In genomic region chr1:37704966-37705365, GRCh38 we compare ENCODE assay signal across 19 cellular contexts. TPM values are rescaled to one million over a fixed set of nuclear protein-coding genes. Genes with fewer than 3 reads are reported as not detected.
DNase-seq lines count a peak whose midpoint lies in the region; ATAC-seq and TF ChIP-seq lines count a peak whose summit lies in the region.
"Had no signal": no experiment of that assay in that cellular context is flagged by ENCODE, and none has a peak within 500 bp of the region (broad histone marks: within the 10 kb centered on the region; RNA-seq: fewer than 3 reads in every experiment).

No MANE protein-coding gene starts in this region.

- H3K9me3 ChIP-seq in IMR-90 (ENCODE audit: control insufficient read depth, insufficient read depth, low read length): no peaks in the 10 kb centered on the region
- H3K9me3 ChIP-seq: BE2C had no signal

- in situ Hi-C loops in IMR-90 (cut with MboI; ENCODE audit: low sequenced_read_pairs): no loop called here

- no peak overlapping the region for H4K91ac ChIP-seq in IMR-90 (ENCODE audit: insufficient read depth, low read depth, low read length)

- peak overlapping the region; percentile 87; the same call in 1 of the 2 replicates for H3K4me2 ChIP-seq in IMR-90 (ENCODE audit: low read depth, low read length)

- no peak overlapping the region for H2BK20ac ChIP-seq in IMR-90 (ENCODE audit: low read depth, low read length)

- H3K56ac ChIP-seq in IMR-90 (ENCODE audit: extremely low read depth, insufficient read depth, low read length): no peak overlapping the region

- H3K4ac ChIP-seq in IMR-90 (ENCODE audit: low read depth, low read length): no peak overlapping the region

- no peak overlapping the region for H2AK9ac ChIP-seq in IMR-90 (replicated peaks; ENCODE audit: low read depth, low read length, poor library complexity)

- no TSS peak for BruUV-seq in IMR-90 (replicated peaks; lab: Mats Ljungman, UMichigan)

- CTCF ChIA-PET in AG04449 (lab: Yijun Ruan, JAX) (interaction anchor here (0.9 to 1.7 kb wide), 4 partner anchors 10 to 40 kb away, joined by 3 to 10 read pairs (median 4); no protein-coding TSS in a partner anchor), BJ (lab: Yijun Ruan, JAX) (interaction anchor here (1.2 kb wide), 1 partner anchor 11 kb away, joined by 3 read pairs; no protein-coding TSS in a partner anchor), IMR-90 (lab: Yijun Ruan, JAX) (interaction anchor here (0.7 kb wide), 2 partner anchors 16 to 858 kb away, joined by 3 to 4 read pairs; no protein-coding TSS in a partner anchor)

- no peaks in the 10 kb centered on the region for H4K20me1 ChIP-seq in IMR-90 (ENCODE audit: insufficient read depth, low read length)

- no peak overlapping the region for H3K14ac ChIP-seq in IMR-90 (replicated peaks; ENCODE audit: low read depth, low read length)

- WGBS in IMR-90 (ENCODE audit: extremely low coverage in 2 of 2, insufficient read length in 1 of 2), 2 experiments: no CpG with 5 or more reads among the region's 3 CpGs

- no peak overlapping the region for H4K5ac ChIP-seq in IMR-90 (ENCODE audit: low read depth, low read length)

- TF ChIP-seq CTCF in AG04449 (IDR thresholded peaks at IDR 0.05; ENCODE audit: insufficient read depth, low read length, missing control alignments) (no peak), BJ (IDR thresholded peaks at IDR 0.05; ENCODE audit: insufficient read depth, low read depth, low read length) (no peak), IMR-90 (conservative IDR thresholded peaks at IDR 0.05; ENCODE audit: low read depth, low read length) (no peak), fibroblast of mammary gland (conservative IDR thresholded peaks at IDR 0.05; ENCODE audit: control insufficient read depth, insufficient read depth, low read depth, low read length) (no peak)

- peaks cover 5 to 9% of the 10 kb centered on the region in 2 experiments; a peak in 2 of 4 replicates for H3K79me1 ChIP-seq in IMR-90 (ENCODE audit: low read depth in 1 of 2, low read length in 2 of 2)

- no peak overlapping the region for H3K4me3 ChIP-seq in AG04449 (ENCODE audit: low read depth, low read length)
- no peak overlapping the region for H3K4me3 ChIP-seq in BJ (ENCODE audit: low read depth, low read length)
- H3K4me3 ChIP-seq in IMR-90 (ENCODE audit: insufficient read depth, low read depth, low read length): no peak overlapping the region
- H3K4me3 ChIP-seq in fibroblast of mammary gland (ENCODE audit: control insufficient read depth, low read depth, low read length): no peak overlapping the region

- no peak overlapping the region for H3K27ac ChIP-seq in IMR-90 (ENCODE audit: insufficient read depth, low read length)
- H3K27ac ChIP-seq: HL-60 had no signal

- H3K27me3 ChIP-seq in BJ (ENCODE audit: control insufficient read depth, insufficient read depth, low read length) (no peaks in the 10 kb centered on the region), IMR-90 (ENCODE audit: control insufficient read depth, insufficient read depth, low read length) (no peaks in the 10 kb centered on the region)
- H3K27me3 ChIP-seq: BE2C had no signal

- H2BK120ac ChIP-seq in IMR-90 (ENCODE audit: low read depth, low read length): no peak overlapping the region

- H3K36me3 ChIP-seq in BJ (ENCODE audit: control insufficient read depth, insufficient read depth, low read length) (peaks cover 8% of the 10 kb centered on the region), IMR-90 (ENCODE audit: control insufficient read depth, insufficient read depth, low read length) (peaks cover 30% of the 10 kb centered on the region)

- no peak overlapping the region for H2AK5ac ChIP-seq in IMR-90 (ENCODE audit: low read depth, low read length)

- no peak overlapping the region for H4K8ac ChIP-seq in IMR-90 (ENCODE audit: low read depth in 2 of 2, low read length in 2 of 2)

- DNase-seq in AG04449 (ENCODE audit: low read depth, low spot score) (peak; percentile 29), BJ (ENCODE audit: low read depth) (peak; percentile 36), IMR-90 (peak; percentile 44), fibroblast of mammary gland (ENCODE audit: low read depth) (peak; percentile 39), Ammon's horn (ENCODE audit: low spot score) (no peak)
- DNase-seq: BE2C; CD4-positive, alpha-beta memory T cell; DMS79 treated with DMSO at 0.1 percent for 48 hours; H9; NCI-H1105 treated with DMSO at 0.1 percent for 48 hours; NCI-H187; NCI-H526 treated with DMSO at 0.1 percent for 48 hours; SHP77 had no signal

- dilution Hi-C loops in IMR-90 (cut with HindIII; ENCODE audit: low sequenced_read_pairs, unreplicated experiment): no loop called here

- H3K23ac ChIP-seq in IMR-90 (ENCODE audit: low read depth, low read length): no peak overlapping the region

- H3K18ac ChIP-seq in IMR-90 (ENCODE audit: low read depth, low read length): no peak overlapping the region

- H2BK15ac ChIP-seq in IMR-90 (ENCODE audit: low read depth, low read length): no peak overlapping the region

- peaks cover 3% of the 10 kb centered on the region; the same call in 1 of the 2 replicates for H3K9me1 ChIP-seq in IMR-90 (ENCODE audit: insufficient read depth, low read length)

- H3K9ac ChIP-seq in IMR-90 (ENCODE audit: low read depth, low read length): no peak overlapping the region

- no peak for TF ChIP-seq POLR2A in IMR-90 (IDR thresholded peaks at IDR 0.05; ENCODE audit: low read depth, low read length)

- TF ChIP-seq RAD21 in IMR-90 (IDR thresholded peaks at IDR 0.05; ENCODE audit: low read length): no peak

- no peak overlapping the region for H2AFZ ChIP-seq in IMR-90 (replicated peaks; ENCODE audit: low read length, poor library complexity)

- no peak overlapping the region for H2BK5ac ChIP-seq in IMR-90 (ENCODE audit: low read depth, low read length, poor library complexity, severe bottlenecking)

- POLR2A ChIA-PET in AG04449 (lab: Yijun Ruan, JAX) (no interaction called here), BJ (lab: Charles Lee) (interaction anchor here (0.6 kb wide), 1 partner anchor 872 kb away, joined by 3 read pairs; no protein-coding TSS in a partner anchor), IMR-90 (lab: Charles Lee; ENCODE audit: unreplicated experiment) (no interaction called here)

- H3K4me1 ChIP-seq in IMR-90 (ENCODE audit: control insufficient read depth, insufficient read depth, low read length): peaks cover 4% of the 10 kb centered on the region; the same call in 1 of the 2 replicates
- H3K4me1 ChIP-seq: BE2C had no signal

- intact Hi-C loops in IMR-90 (cut with micrococcal nuclease): no loop called here

- ATAC-seq in IMR-90 (ENCODE audit: low read depth): peak; percentile 54
- no peak for ATAC-seq in HG02759 (IDR thresholded peaks at IDR 0.05; ENCODE audit: unreplicated experiment)
- no peak for ATAC-seq in GM21423 (IDR thresholded peaks at IDR 0.05; ENCODE audit: unreplicated experiment)
- no peak for ATAC-seq in GM19324 (IDR thresholded peaks at IDR 0.05; ENCODE audit: low FRiP score, unreplicated experiment)

TF ChIP-seq in IMR-90, 13 proteins besides CTCF, POLR2A, EP300 and RAD21:
- TF ChIP-seq BHLHE40 (IDR thresholded peaks at IDR 0.05; ENCODE audit: low read depth, low read length) (no peak), CHD1 (IDR thresholded peaks at IDR 0.05; ENCODE audit: low read depth, low read length) (no peak), RCOR1 (IDR thresholded peaks at IDR 0.05; ENCODE audit: insufficient replicate concordance, low read length) (no peak)
TF ChIP-seq in IMR-90: peak in this region for 0.

RNA-seq across cellular contexts. Expression of gene CDCA8, which starts 12.7 kb away (rescaled TPM):
- polyA plus RNA-seq in BJ (2011; rRNA removed) (14.9 and 28.2 TPM in 2 replicates), IMR-90 (2012; rRNA removed) (25.2 and 25.7 TPM in 2 replicates)
- polyA minus RNA-seq in BJ (2011; rRNA and poly(A)+ RNA removed): 18.5 and 20.5 TPM in 2 replicates
- total RNA-seq in IMR-90 (2012; rRNA removed): 5.9 and 6.1 TPM in 2 replicates
- polyA plus RNA-seq in IMR-90 (2012; cell fraction: cytosol; rRNA removed): 10.8 and 14.8 TPM in 2 replicates
- 13.9 and 16.8 TPM in 2 replicates for polyA plus RNA-seq in IMR-90 (2012; cell fraction: nucleus; rRNA removed; ENCODE audit: low replicate concordance)

RNA-seq across cellular contexts. Expression of gene EPHA10, which starts 60.0 kb away (rescaled TPM):
- polyA plus RNA-seq in BJ (2011; rRNA removed) (0.04 TPM in 1 of 2 replicates, not detected in the other), IMR-90 (2012; rRNA removed) (not detected in 2 replicates)
- not detected in 2 replicates for polyA minus RNA-seq in BJ (2011; rRNA and poly(A)+ RNA removed)
- total RNA-seq in IMR-90 (2012; rRNA removed): not detected in 2 replicates
- polyA plus RNA-seq in IMR-90 (2012; cell fraction: cytosol; rRNA removed): not detected in 2 replicates
- 0.01 TPM in 2 replicates for polyA plus RNA-seq in IMR-90 (2012; cell fraction: nucleus; rRNA removed; ENCODE audit: low replicate concordance)
- total RNA-seq: A172, LHCN-M2 had no signal
- polyA plus RNA-seq: CD4-positive, alpha-beta memory T cell had no signal
